Comparison of ENCODE assay signal across 1 cellular context in the genomic region with DNA sequence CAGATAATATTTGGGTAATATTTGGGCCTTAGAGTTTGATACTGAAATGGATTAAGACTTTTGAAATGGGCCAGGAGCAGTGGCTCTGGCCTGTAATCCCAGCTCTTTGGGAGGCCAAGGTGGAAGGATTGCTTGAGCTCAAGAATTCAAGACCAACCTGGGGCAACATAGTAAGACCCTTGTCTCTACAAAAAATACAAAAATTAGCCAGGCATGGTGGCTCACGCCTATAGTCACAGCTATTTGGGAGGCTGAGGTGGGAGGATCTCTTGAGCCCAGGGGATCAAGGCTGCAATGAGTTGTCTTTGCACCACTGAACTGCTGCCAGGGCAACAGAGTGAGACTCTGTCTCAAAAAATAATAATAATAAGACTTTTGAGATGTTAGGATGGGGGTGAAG.
TF ChIP-seq lines count a peak whose summit lies in the region.

No MANE protein-coding gene starts in this region.

TF ChIP-seq in neural cell, 6 proteins besides CTCF, POLR2A, EP300 and RAD21 (continued from another document):
- TF ChIP-seq, protein P1, sequence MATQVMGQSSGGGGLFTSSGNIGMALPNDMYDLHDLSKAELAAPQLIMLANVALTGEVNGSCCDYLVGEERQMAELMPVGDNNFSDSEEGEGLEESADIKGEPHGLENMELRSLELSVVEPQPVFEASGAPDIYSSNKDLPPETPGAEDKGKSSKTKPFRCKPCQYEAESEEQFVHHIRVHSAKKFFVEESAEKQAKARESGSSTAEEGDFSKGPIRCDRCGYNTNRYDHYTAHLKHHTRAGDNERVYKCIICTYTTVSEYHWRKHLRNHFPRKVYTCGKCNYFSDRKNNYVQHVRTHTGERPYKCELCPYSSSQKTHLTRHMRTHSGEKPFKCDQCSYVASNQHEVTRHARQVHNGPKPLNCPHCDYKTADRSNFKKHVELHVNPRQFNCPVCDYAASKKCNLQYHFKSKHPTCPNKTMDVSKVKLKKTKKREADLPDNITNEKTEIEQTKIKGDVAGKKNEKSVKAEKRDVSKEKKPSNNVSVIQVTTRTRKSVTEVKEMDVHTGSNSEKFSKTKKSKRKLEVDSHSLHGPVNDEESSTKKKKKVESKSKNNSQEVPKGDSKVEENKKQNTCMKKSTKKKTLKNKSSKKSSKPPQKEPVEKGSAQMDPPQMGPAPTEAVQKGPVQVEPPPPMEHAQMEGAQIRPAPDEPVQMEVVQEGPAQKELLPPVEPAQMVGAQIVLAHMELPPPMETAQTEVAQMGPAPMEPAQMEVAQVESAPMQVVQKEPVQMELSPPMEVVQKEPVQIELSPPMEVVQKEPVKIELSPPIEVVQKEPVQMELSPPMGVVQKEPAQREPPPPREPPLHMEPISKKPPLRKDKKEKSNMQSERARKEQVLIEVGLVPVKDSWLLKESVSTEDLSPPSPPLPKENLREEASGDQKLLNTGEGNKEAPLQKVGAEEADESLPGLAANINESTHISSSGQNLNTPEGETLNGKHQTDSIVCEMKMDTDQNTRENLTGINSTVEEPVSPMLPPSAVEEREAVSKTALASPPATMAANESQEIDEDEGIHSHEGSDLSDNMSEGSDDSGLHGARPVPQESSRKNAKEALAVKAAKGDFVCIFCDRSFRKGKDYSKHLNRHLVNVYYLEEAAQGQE (IDR thresholded peaks at IDR 0.05; ENCODE audit: borderline replicate concordance): no peak
